In genomic region chr4:170111546-170111945, GRCh38 we compare ENCODE assay signal across 19 cellular contexts. TPM values are rescaled to one million over a fixed set of nuclear protein-coding genes. Genes with fewer than 3 reads are reported as not detected.
A peak's percentile ranks its signal among the peaks of the same experiment; 100 is the strongest.
DNase-seq lines count a peak whose midpoint lies in the region; ATAC-seq lines count a peak whose summit lies in the region.
"Had no signal": no experiment of that assay in that cellular context is flagged by ENCODE, and none has a peak within 500 bp of the region (broad histone marks: within the 10 kb centered on the region; RNA-seq: fewer than 3 reads in every experiment).

No MANE protein-coding gene starts in this region.

- H3K4me1 ChIP-seq in HUES6 (ENCODE audit: control insufficient read depth, insufficient read depth, low read length) (peaks cover 61% of the 10 kb centered on the region), mesendoderm (ENCODE audit: control insufficient read depth, low read depth, low read length) (no peaks in the 10 kb centered on the region)
- H3K4me1 ChIP-seq: BLaER1 had no signal

- WGBS in mesendoderm (ENCODE audit: extremely low coverage, insufficient coverage, low lambda C conversion rate) = no CpG with 5 or more reads among the region's 3 CpGs

- 0 out of 2 replicates have a peak, but pooled peaks cover 3% of the 10 kb centered on the region for H3K9me3 ChIP-seq in HUES6 (ENCODE audit: control insufficient read depth, insufficient read depth, low read depth, low read length)
- H3K9me3 ChIP-seq: BLaER1 had no signal

- no peaks in the 10 kb centered on the region for H3K79me2 ChIP-seq in mesendoderm (ENCODE audit: control insufficient read depth, insufficient read depth, low read length)

- H3K27me3 ChIP-seq in HUES6 (ENCODE audit: control insufficient read depth, insufficient read depth, low read length) = no peaks in the 10 kb centered on the region
- H3K27me3 ChIP-seq in mesendoderm (ENCODE audit: insufficient read depth, low read length, poor library complexity) = no peaks in the 10 kb centered on the region
- H3K27me3 ChIP-seq: BLaER1 had no signal

- no peak overlapping the region for H2BK120ac ChIP-seq in mesendoderm (ENCODE audit: low read depth, low read length)

- H3K27ac ChIP-seq in HUES6 (ENCODE audit: low read depth, low read length) = peak overlapping the region; percentile 80; the same call in 1 of the 2 replicates
- H3K27ac ChIP-seq in mesendoderm (ENCODE audit: low read depth, low read length) = peak overlapping the region; percentile 38
- H3K27ac ChIP-seq: BLaER1, GM23248 had no signal

- H3K36me3 ChIP-seq in HUES6 (ENCODE audit: control insufficient read depth, insufficient read depth, low read length) = no peaks in the 10 kb centered on the region
- H3K36me3 ChIP-seq in mesendoderm (ENCODE audit: control insufficient read depth, insufficient read depth, low read length) = no peaks in the 10 kb centered on the region
- H3K36me3 ChIP-seq: BLaER1 had no signal

- no peaks in the 10 kb centered on the region for H3K79me1 ChIP-seq in mesendoderm (ENCODE audit: low read length)

- no peak for ATAC-seq in HG03378 (IDR thresholded peaks at IDR 0.05; ENCODE audit: unreplicated experiment)
- ATAC-seq: HCT116, HepG2 had no signal

- no peak overlapping the region for H3K23ac ChIP-seq in mesendoderm (ENCODE audit: low read length)

- H3K4me3 ChIP-seq in HUES6 (ENCODE audit: low read depth, low read length) = no peak overlapping the region
- H3K4me3 ChIP-seq in mesendoderm (ENCODE audit: low read length) = no peak overlapping the region
- H3K4me3 ChIP-seq: BLaER1, GM23248 had no signal

- H3K9ac ChIP-seq in HUES6 (ENCODE audit: low read length) (peak overlapping the region; percentile 57), mesendoderm (ENCODE audit: low read length) (no peak overlapping the region)
- H3K9ac ChIP-seq: BLaER1, GM23248 had no signal

- peak overlapping the region; percentile 73 for H4K5ac ChIP-seq in mesendoderm (ENCODE audit: low read length)

- no peak overlapping the region for H3K4ac ChIP-seq in mesendoderm (ENCODE audit: low read depth, low read length)

- H3K56ac ChIP-seq in mesendoderm (ENCODE audit: low read length) = peak overlapping the region; percentile 36

- no peak overlapping the region for H3K4me2 ChIP-seq in mesendoderm (ENCODE audit: low read length)
- H3K4me2 ChIP-seq: BLaER1 had no signal

- DNase-seq in G401 (ENCODE audit: low spot score) (peak; percentile 69), cerebellar cortex (ENCODE audit: low spot score) (peak; percentile 59), mesendoderm (no peak), COLO668 (lab: John Stamatoyannopoulos, UW; ENCODE audit: unreplicated experiment) (no peak), NOMO-1 treated with dmso at 0.1 percent for 144 hours (lab: John Stamatoyannopoulos, UW; ENCODE audit: unreplicated experiment) (no peak)
- DNase-seq: 8988T; Calu3; CD4-positive, alpha-beta memory T cell; DMS79 treated with DMSO at 0.1 percent for 48 hours; GM23248; HFFc6; KBM-7 had no signal

- H4K8ac ChIP-seq in mesendoderm (ENCODE audit: low read depth, low read length) = no peak overlapping the region

- peak overlapping the region; percentile 35 for H2BK5ac ChIP-seq in mesendoderm (ENCODE audit: low read length)

- no peak overlapping the region for H2AK5ac ChIP-seq in mesendoderm (ENCODE audit: low read length)

- in situ Hi-C loops in G401 (cut with HindIII; ENCODE audit: low sequenced_read_pairs) = no loop called here

- no peak overlapping the region for H2BK15ac ChIP-seq in mesendoderm (replicated peaks; ENCODE audit: low read depth)

- H3K18ac ChIP-seq in mesendoderm (ENCODE audit: low read length) = peak overlapping the region; percentile 70

RNA-seq across cellular contexts. Expression of gene AADAT, which starts 21.8 kb away (rescaled TPM):
- total RNA-seq in G401 (2014; rRNA removed; shearing (Covaris generic)) = 3.8 and 4.7 TPM in 2 replicates
- polyA plus RNA-seq in mesendoderm (2013, experiment 1 of 2) = 14.2 TPM
- 14.7 TPM for polyA plus RNA-seq in mesendoderm (2013, experiment 2 of 2)
- total RNA-seq: CD4-positive, alpha-beta memory T cell had no signal
- polyA plus RNA-seq: CD14-positive monocyte; CD4-positive, alpha-beta memory T cell; IgD-negative memory B cell had no signal

Comparison
In these comparisons a context has a peak if more than half of its experiments do, and no peak if none do; other contexts are left out.
1. DNase-seq: peak in G401 (single experiment) and cerebellar cortex (single experiment); none in mesendoderm (single experiment), COLO668 (single experiment) and NOMO-1 treated with dmso at 0.1 percent for 144 hours (single experiment).